Comparison of ENCODE assay signal across 9 cellular contexts in the genomic region with DNA sequence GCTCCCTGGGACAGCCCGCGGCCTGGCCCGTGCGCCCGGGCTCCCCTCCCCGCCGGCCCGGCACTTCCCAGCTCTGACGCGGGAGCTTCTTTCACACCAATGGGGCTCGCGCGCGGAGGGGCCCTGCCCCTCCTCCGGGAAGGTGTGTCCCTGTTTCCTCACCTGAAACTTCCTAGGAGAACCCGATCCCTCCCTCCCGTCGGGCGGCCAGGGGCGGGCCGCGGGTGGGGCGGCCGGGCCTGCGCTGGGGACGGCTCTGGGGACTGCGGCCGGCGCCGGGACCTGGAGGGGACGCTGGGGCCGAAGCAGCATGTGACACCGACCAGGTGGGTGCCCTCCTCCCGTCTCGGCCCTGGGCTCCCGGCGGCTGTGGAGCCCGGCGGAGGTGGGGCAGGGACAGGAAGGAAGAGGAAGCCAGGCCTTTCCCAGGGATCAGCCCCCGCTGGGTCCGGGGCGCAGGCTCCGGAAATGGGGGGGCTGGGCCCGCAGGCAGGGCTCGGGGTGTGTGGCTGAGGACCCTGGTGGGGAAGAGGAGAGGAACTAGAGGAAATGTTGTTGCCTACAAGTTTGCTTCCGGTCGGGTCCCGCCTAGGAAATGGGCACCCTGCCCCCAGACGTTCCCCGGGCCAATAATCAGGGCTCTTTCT. TPM values are rescaled to one million over a fixed set of nuclear protein-coding genes. Genes with fewer than 3 reads are reported as not detected.
DNase-seq lines count a peak whose midpoint lies in the region; ATAC-seq and TF ChIP-seq lines count a peak whose summit lies in the region.
"Not testable (repeated sequence)": the region's sequence is repeated elsewhere in the genome, so short reads cannot be mapped to it uniquely, and the experiment has no call there.
"Had no signal": no experiment of that assay in that cellular context is flagged by ENCODE, and none has a peak within 500 bp of the region (broad histone marks: within the 10 kb centered on the region; RNA-seq: fewer than 3 reads in every experiment).

TSS of gene ARHGEF5 (plus strand) at position 227 of the 647 bp plus-strand sequence. CDS start 7,268 bp downstream, outside the sequence.

- H3K9me3 ChIP-seq in mesodermal cell (ENCODE audit: control insufficient read depth, low read length); suprapubic skin: not testable (repeated sequence)

- not testable (repeated sequence) for H3K27me3 Mint-ChIP-seq in activated T-cell treated with anti-CD3 and anti-CD28 coated beads, Interleukin-2, amount 50 U/mL, for 24 hours

- not testable (repeated sequence) for TF ChIP-seq CTCF in epithelial cell of proximal tubule (conservative IDR thresholded peaks at IDR 0.05; ENCODE audit: low read depth, low read length); suprapubic skin (IDR thresholded peaks at IDR 0.05)

- not testable (repeated sequence) for H3K4me1 Mint-ChIP-seq in activated T-cell treated with anti-CD3 and anti-CD28 coated beads, Interleukin-2, amount 50 U/mL, for 24 hours (ENCODE audit: low read depth)

- H3K4me1 ChIP-seq in mesodermal cell (ENCODE audit: control insufficient read depth, insufficient read depth, low read length, poor library complexity, severe bottlenecking); suprapubic skin: not testable (repeated sequence)

- H3K9me3 Mint-ChIP-seq in activated T-cell treated with anti-CD3 and anti-CD28 coated beads, Interleukin-2, amount 50 U/mL, for 24 hours: not testable (repeated sequence)

- TF ChIP-seq EP300 in suprapubic skin (IDR thresholded peaks at IDR 0.05): not testable (repeated sequence)

- peak within 1 kb of the TSS; percentile 72 for H3K4me3 Mint-ChIP-seq in activated T-cell treated with anti-CD3 and anti-CD28 coated beads, Interleukin-2, amount 50 U/mL, for 24 hours

- ATAC-seq in GM18511 (IDR thresholded peaks at IDR 0.05; ENCODE audit: unreplicated experiment): peak; percentile 79
- peak; percentile 66 for ATAC-seq in GM21447 (IDR thresholded peaks at IDR 0.05; ENCODE audit: unreplicated experiment)
- peak; percentile 68 for ATAC-seq in HG02943 (IDR thresholded peaks at IDR 0.05; ENCODE audit: low read depth, unreplicated experiment)
- peak; percentile 77 for ATAC-seq in HG03571 (IDR thresholded peaks at IDR 0.05; ENCODE audit: unreplicated experiment)

- not testable (repeated sequence) for DNase-seq in activated T-cell treated with anti-CD3 and anti-CD28 coated beads, Interleukin-2, amount 50 U/mL, for 24 hours; epithelial cell of proximal tubule (ENCODE audit: low read depth); suprapubic skin (ENCODE audit: low spot score in 2 of 2)

- peak within 1 kb of the TSS; percentile 16 for H3K4me3 ChIP-seq in epithelial cell of proximal tubule (ENCODE audit: low read depth, low read length)
- peak within 1 kb of the TSS; percentile 2 for H3K4me3 ChIP-seq in mesodermal cell (ENCODE audit: extremely low read depth, insufficient read depth, low read length, poor library complexity, severe bottlenecking)
- not testable (repeated sequence) for H3K4me3 ChIP-seq in suprapubic skin

- H3K27me3 ChIP-seq in suprapubic skin: not testable (repeated sequence)

- not testable (repeated sequence) for TF ChIP-seq POLR2A in suprapubic skin (IDR thresholded peaks at IDR 0.05)

- H3K36me3 Mint-ChIP-seq in activated T-cell treated with anti-CD3 and anti-CD28 coated beads, Interleukin-2, amount 50 U/mL, for 24 hours (ENCODE audit: low read depth): not testable (repeated sequence)

- peak within 1 kb of the TSS; percentile 79 for H3K27ac Mint-ChIP-seq in activated T-cell treated with anti-CD3 and anti-CD28 coated beads, Interleukin-2, amount 50 U/mL, for 24 hours

- WGBS in mesodermal cell (ENCODE audit: insufficient coverage in 2 of 2), 2 experiments: no CpG with 5 or more reads among the region's 50 CpGs
- no CpG with 5 or more reads among the region's 50 CpGs for WGBS in suprapubic skin

- H3K36me3 ChIP-seq in mesodermal cell (ENCODE audit: control insufficient read depth, insufficient read depth, low read length); suprapubic skin: not testable (repeated sequence)

- H3K27ac ChIP-seq in mesodermal cell (ENCODE audit: low read depth, low read length, severe bottlenecking); suprapubic skin: not testable (repeated sequence)

RNA-seq across cellular contexts. Expression of gene ARHGEF5, which starts in this region (rescaled TPM):
- total RNA-seq in epithelial cell of proximal tubule (22.4 and 34.5 TPM in 2 replicates), suprapubic skin (100 to 1,000 TPM in 1 of 4 donors, 10 to 100 TPM in 3; 62.3 to 109 (median 86.3) TPM)
- 3.1 TPM for polyA plus RNA-seq in mesodermal cell (2013, experiment 1 of 2)
- polyA plus RNA-seq in mesodermal cell (2013, experiment 2 of 2): 3.7 TPM
- total RNA-seq: OCI-LY7 had no signal
